ENCODE assay signal across 25 cellular contexts in the genomic region with DNA sequence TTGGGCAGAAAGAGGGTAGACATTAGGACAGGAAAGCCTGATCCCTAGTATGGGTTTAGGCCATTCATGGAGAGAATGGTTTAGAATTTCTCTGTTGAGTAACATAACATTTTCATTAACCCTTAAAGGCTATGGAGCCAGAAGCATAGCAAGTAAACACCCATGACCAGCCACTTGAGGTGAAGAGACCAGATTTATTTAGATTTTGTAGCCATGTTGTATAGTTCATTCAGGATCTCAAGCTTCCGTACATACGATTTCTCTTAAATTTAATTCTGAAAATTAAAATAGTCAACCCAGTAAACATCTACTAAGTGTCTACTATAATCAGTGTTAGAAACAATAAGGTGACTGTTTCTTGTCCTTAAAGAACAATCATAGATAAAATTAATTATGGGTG. TPM values are rescaled to one million over a fixed set of nuclear protein-coding genes. Genes with fewer than 3 reads are reported as not detected.
DNase-seq lines count a peak whose midpoint lies in the region; ATAC-seq, FAIRE-seq and TF ChIP-seq lines count a peak whose summit lies in the region.
"Had no signal": no experiment of that assay in that cellular context is flagged by ENCODE, and none has a peak within 500 bp of the region (broad histone marks: within the 10 kb centered on the region; RNA-seq: fewer than 3 reads in every experiment).

No MANE protein-coding gene starts in this region.

- H3K27me3 ChIP-seq in CD8-positive, alpha-beta memory T cell (ENCODE audit: insufficient read depth, low read length, poor library complexity, severe bottlenecking), result no peaks in the 10 kb centered on the region
- H3K27me3 ChIP-seq in K562 (ENCODE audit: control insufficient read depth in 2 of 2, insufficient read depth in 2 of 2, low read length in 2 of 2) (no peaks in the 10 kb centered on the region), gastrocnemius medialis (no peaks in the 10 kb centered on the region)
- H3K27me3 ChIP-seq: BLaER1 treated with 17β-estradiol and CSF1 and Interleukin-3, amounts not matched to agents 10 nM and 100 nM had no signal

- no peak for DNase-seq in CD8-positive, alpha-beta memory T cell
- DNase-seq in K562 (ENCODE audit: extremely low read depth in 1 of 4, low spot score in 3 of 4), result no peak
- DNase-seq in gastrocnemius medialis, result no peak
- no peak for DNase-seq in NCI-H146 (lab: John Stamatoyannopoulos, UW)
- DNase-seq in activated CD4-positive, alpha-beta T cell treated with anti-CD3 and anti-CD28 coated beads, Interleukin-2, amount 50 U/mL, for 4 hours, result no peak
- DNase-seq: AML-193; CD4-positive, alpha-beta T cell; CD8-positive, alpha-beta T cell; COR-L47; DMS 273 treated with DMSO at 0.1 percent for 48 hours; DMS153; DMS53; DMS79; DND-41; EL; GDM1 had no signal

- H3K79me2 ChIP-seq in K562 (ENCODE audit: control insufficient read depth, insufficient read depth, low read length), result peaks cover 100% of the 10 kb centered on the region

- intact Hi-C loops in K562 (cut with micrococcal nuclease) (loop anchor here (1.0 kb wide), 1 partner anchor 49 kb away; no protein-coding TSS in a partner anchor), gastrocnemius medialis (cut with DNase I; ENCODE audit: low total_unique reads) (no loop called here)

- no peak overlapping the region for H3K27ac Mint-ChIP-seq in CD8-positive, alpha-beta memory T cell
- H3K27ac Mint-ChIP-seq: B cell; CD4-positive, alpha-beta T cell; CD8-positive, alpha-beta T cell had no signal

- peak overlapping the region; percentile 65 for H3K27ac ChIP-seq in CD8-positive, alpha-beta memory T cell (ENCODE audit: low read depth, low read length)
- H3K27ac ChIP-seq in K562 (ENCODE audit: extremely low read depth, low read depth, low read length) (peak overlapping the region; percentile 88), gastrocnemius medialis (peak overlapping the region; percentile 68 to 86 (median 84))
- H3K27ac ChIP-seq: 22Rv1; A549; BLaER1 treated with 17β-estradiol and CSF1 and Interleukin-3, amounts not matched to agents 10 nM and 100 nM; C4-2B had no signal

- no peak for FAIRE-seq in K562 (lab: Jason Lieb, UNC)
- FAIRE-seq: A549, GM12878, GM12892, GM18507 had no signal

- H3K9me1 ChIP-seq in K562 (ENCODE audit: control insufficient read depth, insufficient read depth, low read length), result no peaks in the 10 kb centered on the region

- TF ChIP-seq CTCF in K562 (IDR thresholded peaks at IDR 0.05 in 2 of 3, conservative IDR thresholded peaks at IDR 0.05 in 1 of 3; ENCODE audit: insufficient read depth in 2 of 3, low read depth in 1 of 3, low read length in 3 of 3) (no peak), gastrocnemius medialis (IDR thresholded peaks at IDR 0.05 in 4 of 5, conservative IDR thresholded peaks at IDR 0.05 in 1 of 5) (no peak)

- no peaks in the 10 kb centered on the region for H4K20me1 ChIP-seq in K562 (replicated peaks; ENCODE audit: control insufficient read depth, insufficient read depth, low read length)
- H4K20me1 ChIP-seq: BLaER1 treated with 17β-estradiol and CSF1 and Interleukin-3, amounts not matched to agents 10 nM and 100 nM had no signal

- no peaks in the 10 kb centered on the region for H3K36me3 Mint-ChIP-seq in CD8-positive, alpha-beta memory T cell
- H3K36me3 Mint-ChIP-seq: CD8-positive, alpha-beta T cell had no signal

- H3K4me1 Mint-ChIP-seq in CD8-positive, alpha-beta memory T cell, result no peaks in the 10 kb centered on the region
- H3K4me1 Mint-ChIP-seq: B cell had no signal

- no peak overlapping the region for H3K4me3 ChIP-seq in CD8-positive, alpha-beta memory T cell (ENCODE audit: low read length)
- H3K4me3 ChIP-seq in K562 (no peak overlapping the region), gastrocnemius medialis (no peak overlapping the region)
- H3K4me3 ChIP-seq: A549; BLaER1 treated with 17β-estradiol and CSF1 and Interleukin-3, amounts not matched to agents 10 nM and 100 nM; GM12878 had no signal

- peak overlapping the region in 1 of 2 experiments; percentile 71; a peak in 2 of 4 replicates for H3K9ac ChIP-seq in K562 (ENCODE audit: insufficient read depth in 1 of 2, low read depth in 2 of 2, low read length in 2 of 2)
- H3K9ac ChIP-seq: BLaER1 treated with 17β-estradiol and CSF1 and Interleukin-3, amounts not matched to agents 10 nM and 100 nM had no signal

- H3K4me3 Mint-ChIP-seq in CD8-positive, alpha-beta memory T cell, result no peak overlapping the region
- H3K4me3 Mint-ChIP-seq: B cell; CD4-positive, alpha-beta T cell; CD8-positive, alpha-beta T cell had no signal

- in situ Hi-C loops in K562 (cut with MboI), result no loop called here
- in situ Hi-C loops in gastrocnemius medialis (cut with MboI; ENCODE audit: low sequenced_read_pairs in 4 of 4), result no loop called here

- POLR2A ChIA-PET in CD8-positive, alpha-beta memory T cell (lab: Charles Lee), result no interaction called here
- POLR2A ChIA-PET in K562 (lab: Yijun Ruan, JAX), result interaction anchor here (0.5 to 2.9 kb wide), 9 partner anchors 9 to 363 kb away, joined by 3 to 21 read pairs (median 5); no protein-coding TSS in a partner anchor

- H3K9me3 Mint-ChIP-seq in CD8-positive, alpha-beta memory T cell, result no peaks in the 10 kb centered on the region
- H3K9me3 Mint-ChIP-seq: CD4-positive, alpha-beta T cell; CD8-positive, alpha-beta T cell had no signal

- no peaks in the 10 kb centered on the region for H3K36me3 ChIP-seq in CD8-positive, alpha-beta memory T cell (ENCODE audit: insufficient read depth, low read length)
- H3K36me3 ChIP-seq in K562 (ENCODE audit: control insufficient read depth, insufficient read depth, low read length) (peaks cover 37% of the 10 kb centered on the region), gastrocnemius medialis (no peaks in the 10 kb centered on the region)
- H3K36me3 ChIP-seq: BLaER1 treated with 17β-estradiol and CSF1 and Interleukin-3, amounts not matched to agents 10 nM and 100 nM had no signal

- H2AFZ ChIP-seq in K562 (ENCODE audit: low read depth, low read length), result no peak overlapping the region

- peaks cover 5 to 15% of the 10 kb centered on the region in 2 donors for H3K27me3 Mint-ChIP-seq in CD8-positive, alpha-beta memory T cell

- no peak for TF ChIP-seq RAD21 in K562 (CRISPR knock-in tag; conservative IDR thresholded peaks at IDR 0.05 in 1 of 2, IDR thresholded peaks at IDR 0.05 in 1 of 2)

- TF ChIP-seq EP300 in K562 (IDR thresholded peaks at IDR 0.05; ENCODE audit: low read length), result no peak

- no TSS peak for BruUV-seq in K562 (replicated peaks; lab: Mats Ljungman, UMichigan)

- WGBS in K562 (ENCODE audit: insufficient coverage, low coverage, missing lambda C conversion rate), result 64% methylated on average over 2 of the region's 2 CpGs

- no peaks in the 10 kb centered on the region for H3K4me1 ChIP-seq in CD8-positive, alpha-beta memory T cell (ENCODE audit: insufficient read depth, low read length)
- peaks cover 11 to 54% of the 10 kb centered on the region in 2 experiments for H3K4me1 ChIP-seq in K562 (replicated peaks in 1 of 2; ENCODE audit: control insufficient read depth in 2 of 2, insufficient read depth in 2 of 2, low read length in 2 of 2)
- H3K4me1 ChIP-seq in gastrocnemius medialis, result peaks cover 51 to 67% of the 10 kb centered on the region in 2 donors
- H3K4me1 ChIP-seq: A549 had no signal

- H3K9me3 ChIP-seq in CD8-positive, alpha-beta memory T cell (ENCODE audit: low read length), result no peaks in the 10 kb centered on the region
- H3K9me3 ChIP-seq in K562 (replicated peaks; ENCODE audit: control insufficient read depth, insufficient read depth, low read depth, low read length) (no peaks in the 10 kb centered on the region), gastrocnemius medialis (no peaks in the 10 kb centered on the region)
- H3K9me3 ChIP-seq: A549; BLaER1 treated with 17β-estradiol and CSF1 and Interleukin-3, amounts not matched to agents 10 nM and 100 nM had no signal

- CTCF ChIA-PET in CD8-positive, alpha-beta memory T cell (lab: Charles Lee), result no interaction called here
- CTCF ChIA-PET in K562 (lab: Yijun Ruan, JAX; ENCODE audit: low intra/inter-chr PET ratio), result no interaction called here

- TF ChIP-seq POLR2A in K562 (conservative IDR thresholded peaks at IDR 0.05) (no peak), gastrocnemius medialis (IDR thresholded peaks at IDR 0.05) (no peak)

- H3K4me2 ChIP-seq in K562 (ENCODE audit: insufficient read depth, low read length), result peak overlapping the region; percentile 21; the same call in 1 of the 2 replicates
- H3K4me2 ChIP-seq: A549; BLaER1 treated with 17β-estradiol and CSF1 and Interleukin-3, amounts not matched to agents 10 nM and 100 nM had no signal

- ATAC-seq in K562 (peak; percentile 1), gastrocnemius medialis (no peak), GM19328 (IDR thresholded peaks at IDR 0.05; ENCODE audit: unreplicated experiment) (no peak)
- ATAC-seq: A549; CD8-positive, alpha-beta T cell; GM12878 had no signal

TF ChIP-seq in K562, 482 proteins besides CTCF, POLR2A, EP300 and RAD21 (continues in another document):
- TF ChIP-seq MXD1 (CRISPR knock-in tag; IDR thresholded peaks at IDR 0.05; ENCODE audit: borderline replicate concordance, poor library complexity, severe bottlenecking), result no peak
- no peak for TF ChIP-seq ZKSCAN1 (IDR thresholded peaks at IDR 0.05; ENCODE audit: low read depth, low read length)
- TF ChIP-seq ZNF316 (IDR thresholded peaks at IDR 0.05), result no peak

RNA-seq across cellular contexts. Expression of gene CPED1, which starts 51.5 kb away (rescaled TPM):
- under 1 TPM; 0.09 to 0.27 TPM for total RNA-seq in CD8-positive, alpha-beta memory T cell
- polyA plus RNA-seq in CD8-positive, alpha-beta memory T cell, result not detected
- 894 and 1,629 TPM in 2 replicates for total RNA-seq in K562 (2011; cell fraction: chromatin; rRNA removed; ENCODE audit: low replicate concordance)
- 336 and 368 TPM in 2 replicates for total RNA-seq in K562 (2011; cell fraction: nucleolus; rRNA removed)
- 603 and 625 TPM in 2 replicates for total RNA-seq in K562 (2011; cell fraction: nucleoplasm; rRNA removed)
- total RNA-seq in K562 (2014; rRNA removed) (228 and 247 TPM in 2 replicates), K562 (2014; rRNA removed; fragmentation: Illumina TruSeq; extraction: Trizol) (393 and 413 TPM in 2 replicates), K562 (2015; rRNA removed; fragmentation: Illumina TruSeq; extraction: Trizol) (254 and 267 TPM in 2 replicates), K562 (2021) (290 and 301 TPM in 2 replicates), gastrocnemius medialis (10 to 100 TPM in 3 of 4 donors, 1 to 10 TPM in 1; 4.8 to 35.5 (median 34.1) TPM)
- polyA plus RNA-seq in K562 (2011; rRNA removed) (205 and 316 TPM in 2 replicates), K562 (2014; fragmentation: Illumina TruSeq; extraction: Trizol) (288 and 329 TPM in 2 replicates), K562 (2014; fragmentation: Nextera tagmentation; extraction: Ambion mirVana) (100 to 1,000 TPM; 221 to 292 TPM), K562 (2014; rRNA removed) (195 and 210 TPM in 2 replicates)
- 91.5 and 147 TPM in 2 replicates for polyA plus RNA-seq in K562 (2011; cell fraction: cytosol; rRNA removed)
- polyA plus RNA-seq in K562 (2011; cell fraction: nucleus; rRNA removed), result 211 and 239 TPM in 2 replicates
- polyA plus RNA-seq in K562 (2012), result 152 and 202 TPM in 2 replicates
- 717 and 810 TPM in 2 replicates for polyA minus RNA-seq in K562 (2011; rRNA and poly(A)+ RNA removed)
- polyA minus RNA-seq in K562 (2011; cell fraction: cytosol; rRNA and poly(A)+ RNA removed), result 96.8 and 138 TPM in 2 replicates
- polyA minus RNA-seq in K562 (2011; cell fraction: nucleus; rRNA and poly(A)+ RNA removed), result 704 and 866 TPM in 2 replicates
- total RNA-seq: CD8-positive, alpha-beta T cell had no signal

Comparison
In these comparisons a context has a peak if more than half of its experiments do, and no peak if none do; other contexts are left out.
1. RNA of gene CPED1, which starts 51.5 kb away (total RNA-seq): 228 to 1,629 TPM in K562; 4.8 to 35.5 TPM in gastrocnemius medialis and 0.09 to 0.27 TPM in CD8-positive, alpha-beta memory T cell; every median in the first group is over 4 times any median in the second.
2. Peak in every context shown above with its lines, with median percentiles within 50 percentile points of each other: H3K27ac ChIP-seq.